Comparison of ENCODE assay signal across 7 cellular contexts in genomic region chr18:2515908-2516625, GRCh38. TPM values are rescaled to one million over a fixed set of nuclear protein-coding genes. Genes with fewer than 3 reads are reported as not detected.
DNase-seq lines count a peak whose midpoint lies in the region; ATAC-seq, FAIRE-seq and TF ChIP-seq lines count a peak whose summit lies in the region.

No MANE protein-coding gene starts in this region.

- no peak overlapping the region for H3K14ac ChIP-seq in neuronal stem cell (ENCODE audit: low read length)

- H3K9me3 ChIP-seq in adrenal gland (replicated peaks in 1 of 3), result no peaks in the 10 kb centered on the region
- no peaks in the 10 kb centered on the region for H3K9me3 ChIP-seq in neuronal stem cell (replicated peaks in 1 of 2; ENCODE audit: control insufficient read depth in 2 of 2, insufficient read depth in 1 of 2, low read depth in 1 of 2, low read length in 2 of 2)

- no peak overlapping the region for H3K9ac ChIP-seq in neuronal stem cell (ENCODE audit: low read depth, low read length, poor library complexity)

- no peak overlapping the region for H3K4ac ChIP-seq in neuronal stem cell (ENCODE audit: low read length)

- H3K36me3 ChIP-seq in adrenal gland (replicated peaks in 1 of 2) (no peaks in the 10 kb centered on the region), neuronal stem cell (replicated peaks in 1 of 2; ENCODE audit: control insufficient read depth in 2 of 2, insufficient read depth in 2 of 2, low read length in 2 of 2) (no peaks in the 10 kb centered on the region)

- H3K4me3 ChIP-seq in adrenal gland (no peak overlapping the region), neuronal stem cell (ENCODE audit: low read length in 2 of 2) (no peak overlapping the region)

- H3K4me2 ChIP-seq in neuronal stem cell (ENCODE audit: insufficient read depth, low read length, poor library complexity, severe bottlenecking), result no peak overlapping the region

- intact Hi-C loops in adrenal gland (cut with DNase I), result no loop called here

- no peak overlapping the region for H2BK120ac ChIP-seq in neuronal stem cell (ENCODE audit: low read depth, low read length)

- TF ChIP-seq POLR2A in GM12891 (IDR thresholded peaks at IDR 0.05; ENCODE audit: low read depth, low read length), result no peak
- no peak for TF ChIP-seq POLR2A in adrenal gland (IDR thresholded peaks at IDR 0.05)

- no peak overlapping the region for H2BK15ac ChIP-seq in neuronal stem cell (ENCODE audit: low read length)

- DNase-seq in GM12891 (ENCODE audit: insufficient read length, low spot score) (no peak), HT-29 (ENCODE audit: low spot score) (peak; percentile 54), adrenal gland (peak in 5 of 7 donors; percentile 24 to 35 (median 32)), neuronal stem cell (ENCODE audit: low spot score) (no peak), NCI-H128 (lab: John Stamatoyannopoulos, UW; ENCODE audit: unreplicated experiment) (no peak)

- H2BK12ac ChIP-seq in neuronal stem cell (ENCODE audit: low read length), result no peak overlapping the region

- H2AFZ ChIP-seq in neuronal stem cell (ENCODE audit: low read length), result peak overlapping the region; percentile 67

- H3K27ac ChIP-seq in adrenal gland (no peak overlapping the region), neuronal stem cell (replicated peaks; ENCODE audit: low read length) (no peak overlapping the region)

- TF ChIP-seq CTCF in adrenal gland (IDR thresholded peaks at IDR 0.05), result no peak

- ATAC-seq in GM21717 (IDR thresholded peaks at IDR 0.05; ENCODE audit: unreplicated experiment), result no peak
- no peak for ATAC-seq in GM18867 (IDR thresholded peaks at IDR 0.05; ENCODE audit: unreplicated experiment)

- no peak overlapping the region for H4K8ac ChIP-seq in neuronal stem cell (ENCODE audit: low read depth, low read length)

- H4K91ac ChIP-seq in neuronal stem cell (ENCODE audit: low read depth, low read length, poor library complexity), result no peak overlapping the region

- 66 to 84% (median 74%) methylated on average over 5 of the region's 5 CpGs for WGBS in adrenal gland, 4 donors
- no CpG with 5 or more reads among the region's 5 CpGs for WGBS in neuronal stem cell (ENCODE audit: extremely low coverage in 2 of 2, insufficient read length in 2 of 2, insufficient replicate concordance in 1 of 2), 2 donors

- H3K23ac ChIP-seq in neuronal stem cell (ENCODE audit: low read depth, low read length, poor library complexity), result no peak overlapping the region

- H3K4me1 ChIP-seq in adrenal gland (replicated peaks in 1 of 2), result no peaks in the 10 kb centered on the region
- H3K4me1 ChIP-seq in neuronal stem cell (ENCODE audit: control insufficient read depth in 2 of 2, insufficient read depth in 1 of 2, low read depth in 1 of 2, low read length in 2 of 2), result peaks cover 0 to 6% of the 10 kb centered on the region in 2 donors

- no peaks in the 10 kb centered on the region for H3K79me1 ChIP-seq in neuronal stem cell (ENCODE audit: low read depth, low read length)

- no peak overlapping the region for H2BK5ac ChIP-seq in neuronal stem cell (ENCODE audit: low read length)

- no peak for FAIRE-seq in GM12891 (lab: Jason Lieb, UNC)

- H3K27me3 ChIP-seq in adrenal gland (no peaks in the 10 kb centered on the region), neuronal stem cell (ENCODE audit: control insufficient read depth in 3 of 3, insufficient read depth in 3 of 3, low read depth in 1 of 3, low read length in 3 of 3) (no peaks in the 10 kb centered on the region)

- no peak overlapping the region for H3K18ac ChIP-seq in neuronal stem cell (ENCODE audit: low read length)

- no peak overlapping the region for H2AK5ac ChIP-seq in neuronal stem cell (ENCODE audit: low read depth, low read length)

TF ChIP-seq in GM12891, 5 proteins besides CTCF, POLR2A, EP300 and RAD21:
- TF ChIP-seq TAF1 (IDR thresholded peaks at IDR 0.05; ENCODE audit: low read depth, low read length), result no peak
- TF ChIP-seq POLR2AphosphoS5 (IDR thresholded peaks at IDR 0.05; ENCODE audit: low read depth, low read length), result no peak
- TF ChIP-seq POU2F2 (IDR thresholded peaks at IDR 0.05; ENCODE audit: low read depth, low read length), result no peak
- no peak for TF ChIP-seq PAX5 (IDR thresholded peaks at IDR 0.05; ENCODE audit: insufficient read depth, low read length, severe bottlenecking)
- TF ChIP-seq SPI1 (IDR thresholded peaks at IDR 0.05; ENCODE audit: low read depth, low read length), result peak; percentile 37; the same call in 1 of the 2 replicates

RNA-seq across cellular contexts. Expression of gene METTL4, which starts 55.2 kb away (rescaled TPM):
- 4.0 TPM for polyA plus RNA-seq in GM12891 (2012; ENCODE audit: low read depth, missing spikeins)
- 4.4 and 5.1 TPM in 2 replicates for total RNA-seq in HT-29 (2014; rRNA removed; shearing (Covaris generic))
- total RNA-seq in adrenal gland, result 1 to 10 TPM; 1.3 to 8.7 (median 5.6) TPM
- polyA plus RNA-seq in adrenal gland, result 1 to 10 TPM; 4.3 to 7.9 (median 6.1) TPM
- polyA plus RNA-seq in neuronal stem cell (2013, experiment 1 of 2), result 9.4 TPM
- polyA plus RNA-seq in neuronal stem cell (2013, experiment 2 of 2), result 8.7 TPM

RNA-seq across cellular contexts. Expression of gene NDC80, which starts 55.3 kb away (rescaled TPM):
- 23.5 TPM for polyA plus RNA-seq in GM12891 (2012; ENCODE audit: low read depth, missing spikeins)
- total RNA-seq in HT-29 (2014; rRNA removed; shearing (Covaris generic)), result 19.4 and 22.7 TPM in 2 replicates
- 1 to 10 TPM in 1 of 8 donors, under 1 TPM in 6, not detected in 1; 0.35 to 1.3 (median 0.79) TPM for total RNA-seq in adrenal gland
- 1 to 10 TPM in 2 of 3 donors, under 1 TPM in 1; 0.71 to 1.7 (median 1.2) TPM for polyA plus RNA-seq in adrenal gland
- 52.8 TPM for polyA plus RNA-seq in neuronal stem cell (2013, experiment 1 of 2)
- polyA plus RNA-seq in neuronal stem cell (2013, experiment 2 of 2), result 53.9 TPM

Comparison
In these comparisons a context has a peak if more than half of its experiments do, and no peak if none do; other contexts are left out.
1. DNase-seq: peak in HT-29 (single experiment) and adrenal gland (5 of 7); none in GM12891 (single experiment), neuronal stem cell (single experiment) and NCI-H128 (single experiment).